In the genomic region with DNA sequence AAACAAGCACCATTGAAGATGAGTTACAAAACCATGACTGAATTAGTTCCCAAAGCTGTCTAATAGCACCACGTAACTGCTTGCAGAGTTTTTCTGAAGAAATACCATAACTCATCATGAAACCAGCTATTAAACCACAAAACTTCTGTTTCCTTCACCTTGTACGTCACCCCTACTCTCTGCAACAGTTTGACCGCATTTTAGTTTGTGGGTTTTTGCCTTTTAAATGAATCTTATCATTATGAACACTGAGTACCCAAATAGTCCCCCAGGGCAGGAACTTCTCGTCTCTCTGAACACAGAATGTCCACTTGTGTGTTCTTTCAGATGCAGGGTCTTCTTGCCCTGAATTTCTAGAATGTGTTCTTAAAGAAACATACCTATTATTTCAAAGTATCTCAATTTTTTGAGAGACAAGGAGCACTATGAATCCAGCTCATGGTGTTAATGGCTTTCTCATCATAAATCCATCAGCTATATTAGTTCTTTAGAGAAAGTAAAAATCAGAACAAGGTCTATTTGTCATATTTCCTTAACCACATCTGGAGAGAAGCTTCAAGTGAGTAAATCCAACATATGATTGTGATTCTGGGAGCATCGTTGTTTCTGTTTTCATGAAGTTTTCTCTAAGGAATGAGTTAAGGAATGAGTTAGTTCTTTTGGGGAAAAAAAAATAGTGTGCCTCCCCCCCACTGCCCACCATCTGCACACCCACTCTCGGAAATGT, we compare ENCODE assay signal across 8 cellular contexts.
DNase-seq lines count a peak whose midpoint lies in the region; ATAC-seq and TF ChIP-seq lines count a peak whose summit lies in the region.

No MANE protein-coding gene starts in this region.

- H3K27me3 ChIP-seq in right cardiac atrium (ENCODE audit: control insufficient read depth, insufficient read depth) = no peaks in the 10 kb centered on the region
- H3K27me3 ChIP-seq in gastroesophageal sphincter = no peaks in the 10 kb centered on the region

- WGBS in right cardiac atrium = 79% methylated on average over 6 of the region's 6 CpGs
- 70 to 82% methylated on average over 6 of the region's 6 CpGs for WGBS in gastroesophageal sphincter (ENCODE audit: low coverage in 1 of 2), 2 donors

- peak; percentile 25 to 74 for ATAC-seq in left cardiac atrium
- ATAC-seq in right cardiac atrium = no peak
- peak; percentile 74 for ATAC-seq in HG02938 (IDR thresholded peaks at IDR 0.05; ENCODE audit: unreplicated experiment)
- peak; percentile 59 for ATAC-seq in gastroesophageal sphincter

- no peak for TF ChIP-seq POLR2A in gastroesophageal sphincter (IDR thresholded peaks at IDR 0.05)

- H3K9me3 ChIP-seq in right cardiac atrium (ENCODE audit: control insufficient read depth, low read length) (no peaks in the 10 kb centered on the region), gastroesophageal sphincter (peaks cover 0 to 7% (median 0%) of the 10 kb centered on the region in 3 donors)

- TF ChIP-seq EP300 in gastroesophageal sphincter (IDR thresholded peaks at IDR 0.05) = no peak

- no peak for TF ChIP-seq CTCF in gastroesophageal sphincter (IDR thresholded peaks at IDR 0.05)

- H3K4me1 ChIP-seq in right cardiac atrium (ENCODE audit: control insufficient read depth, insufficient read depth, low read length) (no peaks in the 10 kb centered on the region), gastroesophageal sphincter (no peaks in the 10 kb centered on the region)

- H3K36me3 ChIP-seq in gastroesophageal sphincter = no peaks in the 10 kb centered on the region

- H3K27ac ChIP-seq in right cardiac atrium (ENCODE audit: low read length) = no peak overlapping the region
- H3K27ac ChIP-seq in gastroesophageal sphincter = no peak overlapping the region

- DNase-seq in left cardiac atrium = no peak
- DNase-seq in right cardiac atrium = no peak
- DNase-seq in SK-MEL-5 (ENCODE audit: low read depth, low spot score) = peak; percentile 85
- no peak for DNase-seq in anterior cingulate cortex (lab: John Stamatoyannopoulos, UW)
- no peak for DNase-seq in SW480 (ENCODE audit: low spot score)
- no peak for DNase-seq in NCI-H2081 treated with DMSO at 0.1 percent for 48 hours (lab: John Stamatoyannopoulos, UW)

- H3K4me3 ChIP-seq in right cardiac atrium (ENCODE audit: low read length) (no peak overlapping the region), gastroesophageal sphincter (no peak overlapping the region)

- intact Hi-C loops in left cardiac atrium (cut with DNase I) (no loop called here), right cardiac atrium (cut with DNase I) (no loop called here)

- in situ Hi-C loops in SK-MEL-5 (cut with HindIII; ENCODE audit: low pct_unique_long_range_greater_than_20kb, low sequenced_read_pairs) = no loop called here

Comparison
In these comparisons a context has a peak if more than half of its experiments do, and no peak if none do; other contexts are left out.
1. ATAC-seq: peak in left cardiac atrium (2 of 2), HG02938 (single experiment) and gastroesophageal sphincter (single experiment); none in right cardiac atrium (0 of 2).